In the genomic region with DNA sequence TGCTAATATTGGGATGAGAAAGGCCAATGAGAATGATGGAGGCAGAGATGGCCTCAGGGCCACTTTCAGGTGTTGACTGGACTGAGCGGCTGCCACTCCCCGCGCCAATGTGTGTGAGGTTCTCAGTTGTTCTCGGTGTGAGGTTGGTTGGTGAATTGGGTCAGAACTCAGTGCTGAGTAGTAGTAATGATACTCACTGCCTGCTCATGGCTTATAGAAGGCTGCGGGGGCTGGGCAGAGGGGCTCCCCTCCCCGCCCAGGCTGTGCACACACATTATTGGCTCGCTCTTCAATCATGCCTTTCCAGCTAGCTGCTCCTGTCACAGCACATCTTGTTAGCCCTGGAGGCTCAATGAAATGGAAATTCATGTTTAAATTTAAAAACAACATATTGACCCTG, we compare ENCODE assay signal across 23 cellular contexts.
"Had no signal": no experiment of that assay in that cellular context is flagged by ENCODE, and none has a peak within 500 bp of the region (broad histone marks: within the 10 kb centered on the region; RNA-seq: fewer than 3 reads in every experiment).

No MANE protein-coding gene starts in this region.

- DNase-seq: colonic mucosa; cortex of kidney; dermis blood vessel endothelial cell; dorsolateral prefrontal cortex; effector CD4-positive, alpha-beta T cell; effector CD8-positive, alpha-beta T cell; effector memory CD4-positive, alpha-beta T cell; effector memory CD8-positive, alpha-beta T cell; endodermal cell; erythroblast; esophagus squamous epithelium; foreskin fibroblast; foreskin melanocyte; gastrocnemius medialis; glutamatergic neuron; head of caudate nucleus; heart left ventricle; heart right ventricle had no signal

- H3K27me3 ChIP-seq: colonic mucosa, dorsolateral prefrontal cortex, esophagus muscularis mucosa, foreskin keratinocyte, gastrocnemius medialis, gastroesophageal sphincter, heart left ventricle, heart right ventricle had no signal

- H3K4me3 ChIP-seq: colonic mucosa, coronary artery, dorsolateral prefrontal cortex, esophagus muscularis mucosa, esophagus squamous epithelium, gastrocnemius medialis, gastroesophageal sphincter, heart left ventricle, heart right ventricle had no signal

- H3K36me3 ChIP-seq: colonic mucosa, esophagus muscularis mucosa, esophagus squamous epithelium, gastrocnemius medialis, gastroesophageal sphincter, heart left ventricle, heart right ventricle had no signal

- H3K4me1 ChIP-seq: colonic mucosa, foreskin keratinocyte, gastrocnemius medialis, gastroesophageal sphincter had no signal

- H3K27ac ChIP-seq: colonic mucosa, coronary artery, dorsolateral prefrontal cortex, epithelial cell of prostate, esophagus muscularis mucosa, esophagus squamous epithelium, foreskin keratinocyte, gastrocnemius medialis, gastroesophageal sphincter, heart left ventricle, heart right ventricle had no signal

- H3K9me3 ChIP-seq: colonic mucosa, esophagus muscularis mucosa, esophagus squamous epithelium, gastrocnemius medialis, gastroesophageal sphincter, heart left ventricle, heart right ventricle had no signal
